1 cellular context compared by ENCODE assay signal in genomic region chr5:177393206-177393765, GRCh38.
TF ChIP-seq lines count a peak whose summit lies in the region.

No MANE protein-coding gene starts in this region.

TF ChIP-seq in H1, 55 proteins besides CTCF, POLR2A, EP300 and RAD21:
- TF ChIP-seq POU5F1 (IDR thresholded peaks at IDR 0.05; ENCODE audit: low read depth, low read length) (no peak), CBX8 (IDR thresholded peaks at IDR 0.05; ENCODE audit: borderline replicate concordance, low read depth, low read length) (no peak)
